Comparison of ENCODE assay signal across 11 cellular contexts in the genomic region with DNA sequence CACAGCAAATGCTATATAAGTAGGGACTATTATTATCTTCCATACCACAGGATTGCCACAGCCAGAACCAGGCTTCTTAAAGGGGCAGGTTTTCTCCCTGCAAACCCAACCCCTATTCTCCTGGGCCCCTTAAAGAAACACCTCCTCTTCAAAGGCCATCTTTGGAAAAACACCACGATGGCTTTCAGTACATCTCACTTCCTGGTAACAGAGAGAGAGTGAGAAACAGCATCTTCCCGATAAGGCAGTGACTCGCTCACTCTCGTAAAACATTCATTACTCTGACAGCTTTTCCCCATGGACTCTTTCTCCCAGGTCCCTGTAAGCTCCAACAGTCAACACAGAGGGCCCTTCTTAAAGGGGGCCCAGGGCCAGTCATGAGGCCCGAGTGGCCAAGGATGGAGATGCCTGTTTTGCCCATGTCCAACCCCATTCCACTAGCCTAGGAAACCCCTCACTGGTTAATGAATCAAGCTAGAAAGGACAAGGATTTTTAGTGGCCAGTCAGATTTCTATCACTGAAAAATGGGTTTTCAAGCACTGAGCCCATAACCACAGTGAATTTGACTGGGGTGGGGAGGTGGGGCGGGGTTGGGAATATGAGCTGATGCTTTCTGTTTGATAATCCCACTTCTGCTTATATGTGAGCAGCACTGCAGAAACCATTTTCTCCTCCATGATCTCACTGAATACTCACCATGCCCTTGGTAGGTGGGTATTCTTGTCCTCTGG. TPM values are rescaled to one million over a fixed set of nuclear protein-coding genes. Genes with fewer than 3 reads are reported as not detected.
A peak's percentile ranks its signal among the peaks of the same experiment; 100 is the strongest.
DNase-seq lines count a peak whose midpoint lies in the region; ATAC-seq lines count a peak whose summit lies in the region.
"Had no signal": no experiment of that assay in that cellular context is flagged by ENCODE, and none has a peak within 500 bp of the region (broad histone marks: within the 10 kb centered on the region; RNA-seq: fewer than 3 reads in every experiment).

No MANE protein-coding gene starts in this region.

- H3K27ac Mint-ChIP-seq in stimulated activated naive CD8-positive, alpha-beta T cell treated with anti-CD3 and anti-CD28 coated beads, Interleukin-15, Interleukin-2, amounts not matched to agents 100 ng/mL and 50 ng/mL, for 24 hours: peak overlapping the region; percentile 51
- no peak overlapping the region for H3K27ac Mint-ChIP-seq in stimulated activated naive CD8-positive, alpha-beta T cell treated with anti-CD3 and anti-CD28 coated beads, Interleukin-15, amount 100 ng/mL, for 72 hours

- peak overlapping the region; percentile 27 for H2BK120ac ChIP-seq in mesenchymal stem cell (ENCODE audit: low read depth, low read length)

- peak overlapping the region; percentile 57 to 67 for H2BK12ac ChIP-seq in mesenchymal stem cell (ENCODE audit: low read length in 2 of 2)

- H3K4me1 ChIP-seq in mesenchymal stem cell (ENCODE audit: control insufficient read depth, insufficient read depth, low read depth, low read length) (peaks cover 20% of the 10 kb centered on the region), aorta (ENCODE audit: control insufficient read depth in 1 of 2, insufficient read depth in 2 of 2, low read length in 2 of 2) (peaks cover 1 to 5% of the 10 kb centered on the region in 2 donors)

- H2BK5ac ChIP-seq in mesenchymal stem cell (ENCODE audit: low read depth, low read length, poor library complexity, severe bottlenecking): no peak overlapping the region

- H3K36me3 Mint-ChIP-seq in stimulated activated naive CD8-positive, alpha-beta T cell treated with anti-CD3 and anti-CD28 coated beads, Interleukin-15, Interleukin-2, amounts not matched to agents 100 ng/mL and 50 ng/mL, for 24 hours (ENCODE audit: low read depth): peaks cover 11% of the 10 kb centered on the region
- peaks cover 13% of the 10 kb centered on the region for H3K36me3 Mint-ChIP-seq in activated T-cell treated with anti-CD3 and anti-CD28 coated beads, Interleukin-2, amount 50 U/mL, for 4 hours (ENCODE audit: insufficient read depth)

- H2AK5ac ChIP-seq in mesenchymal stem cell (ENCODE audit: low read length, severe bottlenecking): peak overlapping the region; percentile 20

- no peaks in the 10 kb centered on the region for H3K9me3 Mint-ChIP-seq in stimulated activated naive CD8-positive, alpha-beta T cell treated with anti-CD3 and anti-CD28 coated beads, Interleukin-15, Interleukin-2, amounts not matched to agents 100 ng/mL and 50 ng/mL, for 24 hours
- no peaks in the 10 kb centered on the region for H3K9me3 Mint-ChIP-seq in stimulated activated naive CD8-positive, alpha-beta T cell treated with anti-CD3 and anti-CD28 coated beads, Interleukin-15, amount 100 ng/mL, for 72 hours
- H3K9me3 Mint-ChIP-seq in activated T-cell treated with anti-CD3 and anti-CD28 coated beads, Interleukin-2, amount 50 U/mL, for 4 hours: no peaks in the 10 kb centered on the region

- H3K4me3 ChIP-seq in mesenchymal stem cell (ENCODE audit: insufficient read depth in 1 of 2, low read depth in 1 of 2, low read length in 2 of 2): peak overlapping the region in 1 of 2 experiments; percentile 32
- no peak overlapping the region for H3K4me3 ChIP-seq in aorta (ENCODE audit: low read length in 2 of 2)
- H3K4me3 ChIP-seq: SJSA1 had no signal

- H3K4me1 Mint-ChIP-seq in stimulated activated naive CD8-positive, alpha-beta T cell treated with anti-CD3 and anti-CD28 coated beads, Interleukin-15, Interleukin-2, amounts not matched to agents 100 ng/mL and 50 ng/mL, for 24 hours (ENCODE audit: low read depth): peaks cover 21% of the 10 kb centered on the region
- H3K4me1 Mint-ChIP-seq in stimulated activated naive CD8-positive, alpha-beta T cell treated with anti-CD3 and anti-CD28 coated beads, Interleukin-15, amount 100 ng/mL, for 72 hours: peaks cover 50% of the 10 kb centered on the region
- peaks cover 17% of the 10 kb centered on the region for H3K4me1 Mint-ChIP-seq in activated T-cell treated with anti-CD3 and anti-CD28 coated beads, Interleukin-2, amount 50 U/mL, for 4 hours (ENCODE audit: low read depth)

- peak overlapping the region; percentile 71 for H3K9ac ChIP-seq in mesenchymal stem cell (ENCODE audit: low read length)

- peak overlapping the region; percentile 45 for H4K91ac ChIP-seq in mesenchymal stem cell (ENCODE audit: low read length)

- peak overlapping the region in 1 of 2 experiments; percentile 26 for H3K14ac ChIP-seq in mesenchymal stem cell (ENCODE audit: low read length in 2 of 2)

- peaks cover 41% of the 10 kb centered on the region for H3K27me3 Mint-ChIP-seq in stimulated activated naive CD8-positive, alpha-beta T cell treated with anti-CD3 and anti-CD28 coated beads, Interleukin-15, Interleukin-2, amounts not matched to agents 100 ng/mL and 50 ng/mL, for 24 hours
- peaks cover 55% of the 10 kb centered on the region for H3K27me3 Mint-ChIP-seq in stimulated activated naive CD8-positive, alpha-beta T cell treated with anti-CD3 and anti-CD28 coated beads, Interleukin-15, amount 100 ng/mL, for 72 hours
- peaks cover 44% of the 10 kb centered on the region for H3K27me3 Mint-ChIP-seq in activated T-cell treated with anti-CD3 and anti-CD28 coated beads, Interleukin-2, amount 50 U/mL, for 4 hours (ENCODE audit: low read depth)

- H4K8ac ChIP-seq in mesenchymal stem cell (ENCODE audit: low read length): peak overlapping the region; percentile 87

- no peak overlapping the region for H3K4me2 ChIP-seq in mesenchymal stem cell (ENCODE audit: low read length, poor library complexity, severe bottlenecking)

- H3K4ac ChIP-seq in mesenchymal stem cell (ENCODE audit: low read depth in 1 of 2, low read length in 2 of 2): no peak overlapping the region

- no peak for ATAC-seq in stimulated activated naive CD8-positive, alpha-beta T cell treated with anti-CD3 and anti-CD28 coated beads, Interleukin-15, amount 100 ng/mL, for 72 hours
- ATAC-seq in aorta (ENCODE audit: low FRiP score): no peak
- ATAC-seq in activated T-cell treated with anti-CD3 and anti-CD28 coated beads, Interleukin-2, amount 50 U/mL, for 4 hours: no peak
- no peak for ATAC-seq in HG02588 (IDR thresholded peaks at IDR 0.05; ENCODE audit: unreplicated experiment)

- H3K27me3 ChIP-seq in mesenchymal stem cell (ENCODE audit: control insufficient read depth in 1 of 2, insufficient read depth in 1 of 2, low read length in 2 of 2) (no peaks in the 10 kb centered on the region), aorta (ENCODE audit: control insufficient read depth in 1 of 2, insufficient read depth in 2 of 2, low read length in 1 of 2) (no peaks in the 10 kb centered on the region)
- H3K27me3 ChIP-seq: SJSA1 had no signal

- H3K23ac ChIP-seq in mesenchymal stem cell (ENCODE audit: low read length in 2 of 2): no peak overlapping the region

- peak overlapping the region; percentile 10 for H2AFZ ChIP-seq in mesenchymal stem cell (ENCODE audit: low read depth, low read length)

- H3K18ac ChIP-seq in mesenchymal stem cell (ENCODE audit: low read depth in 1 of 2, low read length in 2 of 2): peak overlapping the region; percentile 45 to 75

- H3K36me3 ChIP-seq in mesenchymal stem cell (ENCODE audit: control insufficient read depth in 1 of 2, insufficient read depth in 2 of 2, low read depth in 1 of 2, low read length in 2 of 2) (no peaks in the 10 kb centered on the region), aorta (ENCODE audit: control insufficient read depth in 1 of 2, insufficient read depth in 2 of 2, low read length in 1 of 2) (no peaks in the 10 kb centered on the region)

- H3K9me3 ChIP-seq in mesenchymal stem cell (ENCODE audit: control insufficient read depth, low read length) (no peaks in the 10 kb centered on the region), aorta (ENCODE audit: control insufficient read depth, low read length) (no peaks in the 10 kb centered on the region)
- H3K9me3 ChIP-seq: SJSA1 had no signal

- H3K79me1 ChIP-seq in mesenchymal stem cell (replicated peaks; ENCODE audit: low read length, poor library complexity, severe bottlenecking): peaks cover 2% of the 10 kb centered on the region

- peak overlapping the region; percentile 86 for H2BK15ac ChIP-seq in mesenchymal stem cell (ENCODE audit: low read depth, poor library complexity, severe bottlenecking)

- H3K4me3 Mint-ChIP-seq in stimulated activated naive CD8-positive, alpha-beta T cell treated with anti-CD3 and anti-CD28 coated beads, Interleukin-15, Interleukin-2, amounts not matched to agents 100 ng/mL and 50 ng/mL, for 24 hours: no peak overlapping the region
- H3K4me3 Mint-ChIP-seq in stimulated activated naive CD8-positive, alpha-beta T cell treated with anti-CD3 and anti-CD28 coated beads, Interleukin-15, amount 100 ng/mL, for 72 hours: no peak overlapping the region
- no peak overlapping the region for H3K4me3 Mint-ChIP-seq in activated T-cell treated with anti-CD3 and anti-CD28 coated beads, Interleukin-2, amount 50 U/mL, for 4 hours

- no peak for DNase-seq in stimulated activated naive CD8-positive, alpha-beta T cell treated with anti-CD3 and anti-CD28 coated beads, Interleukin-15, amount 100 ng/mL, for 72 hours
- DNase-seq in mesenchymal stem cell (peak; percentile 84), aorta (no peak), NCI-H2171 treated with DMSO at 0.1 percent for 48 hours (lab: John Stamatoyannopoulos, UW) (no peak)
- DNase-seq in activated T-cell treated with anti-CD3 and anti-CD28 coated beads, Interleukin-2, amount 50 U/mL, for 4 hours: no peak
- DNase-seq: activated effector memory CD4-positive, alpha-beta T cell treated with Interleukin-2 at 50 U/mL for 16 hours; stimulated activated CD4-positive, alpha-beta T cell treated with anti-CD3 and anti-CD28 coated beads, Interleukin-4, amount 100 ng/mL, for 24 hours had no signal

- peak overlapping the region; percentile 7 for H3K27ac ChIP-seq in adipose tissue (ENCODE audit: low read depth, low read length)
- H3K27ac ChIP-seq in mesenchymal stem cell (ENCODE audit: low read length, poor library complexity, severe bottlenecking): peak overlapping the region; percentile 50
- H3K27ac ChIP-seq in aorta (ENCODE audit: low read depth in 1 of 2, low read length in 2 of 2): peak overlapping the region; percentile 39 to 74
- H3K27ac ChIP-seq: SJSA1 had no signal

- 51 to 78% (median 53%) methylated on average over 6 of the region's 6 CpGs for whole genome bisulfite sequencing in adipose tissue, 3 donors
- 19% methylated on average over 5 of the region's 6 CpGs for WGBS in mesenchymal stem cell
- 19% methylated on average over 6 of the region's 6 CpGs for WGBS in aorta, 2 donors

- intact Hi-C loops in aorta (cut with DNase I): loop anchor here in 1 of 2 donors (10.0 kb wide), 2 partner anchors 350 to 420 kb away; partner anchors contain the start of genes SHISA4 and TIMM17A

RNA-seq across cellular contexts. Expression of gene NAV1, which starts 3.7 kb away (rescaled TPM):
- polyA plus RNA-seq in adipose tissue (10 to 100 TPM in 2 of 3 donors, 1 to 10 TPM in 1; 4.1 to 26.8 (median 17.2) TPM), aorta (10 to 100 TPM in 1 of 2 donors, 1 to 10 TPM in 1; 8.3 to 33.8 TPM)
- 51.4 TPM for polyA plus RNA-seq in mesenchymal stem cell (2013, experiment 1 of 2)
- 45.4 TPM for polyA plus RNA-seq in mesenchymal stem cell (2013, experiment 2 of 2)
- total RNA-seq in aorta: 100 to 1,000 TPM; 167 to 236 TPM
- total RNA-seq in activated T-cell treated with anti-CD3 and anti-CD28 coated beads, Interleukin-2, amount 50 U/mL, for 4 hours: 1 to 10 TPM in 2 of 3 donors, under 1 TPM in 1; 0.81 to 1.3 (median 1.1) TPM

RNA-seq across cellular contexts. Expression of gene CSRP1, which starts 28.3 kb away (rescaled TPM):
- polyA plus RNA-seq in adipose tissue (100 to 1,000 TPM in 2 of 3 donors, 10 to 100 TPM in 1; 96.0 to 310 (median 278) TPM), aorta (100 to 1,000 TPM; 703 to 838 TPM)
- polyA plus RNA-seq in mesenchymal stem cell (2013, experiment 1 of 2): 86.6 TPM
- polyA plus RNA-seq in mesenchymal stem cell (2013, experiment 2 of 2): 85.7 TPM
- total RNA-seq in aorta: 1,000 to 10,000 TPM in 1 of 2 donors, 100 to 1,000 TPM in 1; 599 to 1,490 TPM
- total RNA-seq in activated T-cell treated with anti-CD3 and anti-CD28 coated beads, Interleukin-2, amount 50 U/mL, for 4 hours: 10 to 100 TPM; 51.5 to 54.3 (median 52.4) TPM

Comparison
In these comparisons a context has a peak if more than half of its experiments do, and no peak if none do; other contexts are left out.
1. RNA of gene NAV1, which starts 3.7 kb away (total RNA-seq): 167 to 236 TPM in aorta; 0.81 to 1.3 TPM in activated T-cell treated with anti-CD3 and anti-CD28 coated beads, Interleukin-2, amount 50 U/mL, for 4 hours; every median in the first group is over 10 times any median in the second.
2. RNA of gene CSRP1, which starts 28.3 kb away (total RNA-seq): 599 to 1,490 TPM in aorta; 51.5 to 54.3 TPM in activated T-cell treated with anti-CD3 and anti-CD28 coated beads, Interleukin-2, amount 50 U/mL, for 4 hours; every median in the first group is over 10 times any median in the second.
3. Peak in every context shown above with its lines, with median percentiles within 50 percentile points of each other: H3K27ac ChIP-seq.